9 cellular contexts compared by ENCODE assay signal in genomic region chr7:127396184-127396583, GRCh38. TPM values are rescaled to one million over a fixed set of nuclear protein-coding genes. Genes with fewer than 3 reads are reported as not detected.
DNase-seq lines count a peak whose midpoint lies in the region; ATAC-seq and TF ChIP-seq lines count a peak whose summit lies in the region.
"Had no signal": no experiment of that assay in that cellular context is flagged by ENCODE, and none has a peak within 500 bp of the region (broad histone marks: within the 10 kb centered on the region; RNA-seq: fewer than 3 reads in every experiment).

No MANE protein-coding gene starts in this region.

- peak overlapping the region in 5 of 7 donors; percentile 22 to 76 (median 43) for H3K27ac Mint-ChIP-seq in CD14-positive monocyte

- H3K4me3 Mint-ChIP-seq in CD14-positive monocyte = peak overlapping the region in 1 of 2 donors; percentile 21

- H3K27me3 Mint-ChIP-seq in CD14-positive monocyte (ENCODE audit: low read depth in 3 of 3) = peaks cover 19 to 31% (median 28%) of the 10 kb centered on the region in 3 donors

- H3K9me3 Mint-ChIP-seq in CD14-positive monocyte = peaks cover 0 to 4% (median 2%) of the 10 kb centered on the region in 7 donors

- peaks cover 4% of the 10 kb centered on the region in 2 donors for H3K36me3 Mint-ChIP-seq in CD14-positive monocyte

- POLR2A ChIA-PET in GM10248 (lab: Yijun Ruan, JAX) = no interaction called here

- ATAC-seq in GM18519 (IDR thresholded peaks at IDR 0.05; ENCODE audit: low FRiP score, unreplicated experiment) = peak; percentile 57

- TF ChIP-seq CTCF in CD14-positive monocyte (IDR thresholded peaks at IDR 0.05) = peak; percentile 29
- TF ChIP-seq CTCF in GM10248 (IDR thresholded peaks at IDR 0.05; ENCODE audit: control extremely low read depth, extremely low read depth, low read depth, missing control alignments) = no peak

- peak; percentile 88 for DNase-seq in CD14-positive monocyte (ENCODE audit: low spot score)
- peak; percentile 16 for DNase-seq in HuH-7 (ENCODE audit: low spot score)
- DNase-seq in amniotic epithelial cell (ENCODE audit: low read depth) = peak; percentile 40
- DNase-seq in GDM1 (lab: John Stamatoyannopoulos, UW) = no peak
- DNase-seq in NK-92 (lab: John Stamatoyannopoulos, UW; ENCODE audit: unreplicated experiment) = no peak
- no peak for DNase-seq in dedifferentiated amniotic fluid mesenchymal stem cell (ENCODE audit: extremely low spot score)
- no peak for DNase-seq in GM10248 (ENCODE audit: extremely low spot score)
- DNase-seq: NCI-H2107 had no signal

- intact Hi-C loops in CD14-positive monocyte (cut with micrococcal nuclease) = loop anchor here in 1 of 2 donors (10.0 kb wide), 1 partner anchor 259 kb away; the partner anchor contains the start of gene SND1

- peaks cover 26% of the 10 kb centered on the region for H3K4me1 Mint-ChIP-seq in CD14-positive monocyte

- CTCF ChIA-PET in GM10248 (lab: Yijun Ruan, JAX) = interaction anchor here (1.5 kb wide), 1 partner anchor 23 kb away, joined by 3 read pairs; no protein-coding TSS in a partner anchor

RNA-seq across cellular contexts. Expression of gene ZNF800, which starts 3.7 kb away (rescaled TPM):
- polyA plus RNA-seq in CD14-positive monocyte = 10 to 100 TPM; 11.8 to 19.6 TPM

Comparison
In these comparisons a context has a peak if more than half of its experiments do, and no peak if none do; other contexts are left out.
1. DNase-seq: peak in CD14-positive monocyte (single experiment), HuH-7 (single experiment) and amniotic epithelial cell (single experiment); none in GDM1 (single experiment), NK-92 (single experiment), dedifferentiated amniotic fluid mesenchymal stem cell (single experiment) and GM10248 (single experiment).